ENCODE assay signal across 26 cellular contexts in the genomic region with DNA sequence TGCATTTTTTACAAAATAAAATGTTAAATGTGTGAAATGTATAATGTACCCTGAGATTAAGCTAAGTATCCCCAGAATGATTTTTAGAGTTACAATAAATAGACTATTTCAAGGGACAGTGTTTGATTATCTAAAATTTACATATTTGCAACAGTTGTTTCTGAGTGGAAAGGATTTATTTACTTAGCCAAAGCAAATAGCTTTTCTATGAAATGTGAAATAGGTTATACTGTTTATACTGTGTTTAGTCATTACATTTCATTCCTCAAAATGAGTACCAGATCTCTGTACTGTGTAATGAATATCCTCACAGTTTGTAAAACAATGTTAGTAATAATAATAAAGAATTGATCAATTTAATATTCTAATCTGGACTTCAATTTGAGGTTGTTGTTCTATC.
"Had no signal": no experiment of that assay in that cellular context is flagged by ENCODE, and none has a peak within 500 bp of the region (broad histone marks: within the 10 kb centered on the region; RNA-seq: fewer than 3 reads in every experiment).

No MANE protein-coding gene starts in this region.

- DNase-seq: activated CD4-positive, alpha-beta memory T cell treated with anti-CD3 and anti-CD28 coated beads, Interleukin-2, amount 10 ng/mL, durations not matched to agents 7 days and 5 days; activated CD4-positive, alpha-beta T cell treated with anti-CD3 and anti-CD28 coated beads, Interleukin-2, amount 10 ng/mL, durations not matched to agents 24 days and 14 days; activated effector memory CD4-positive, alpha-beta T cell treated with Interleukin-2 at 50 U/mL for 16 hours; activated naive CD4-positive, alpha-beta T cell treated with anti-CD3 and anti-CD28 coated beads for 36 hours; activated naive CD8-positive, alpha-beta T cell treated with anti-CD3 and anti-CD28 coated beads, Interleukin-2, amount 10 ng/mL, durations not matched to agents 7 days and 5 days; activated T-cell treated with anti-CD3 and anti-CD28 coated beads, Interleukin-2, amount 50 U/mL, for 72 hours; amniotic stem cell; dermis blood vessel endothelial cell; effector CD8-positive, alpha-beta T cell; erythroblast; glutamatergic neuron; immature natural killer cell; left lung; midbrain; natural killer cell; ovary; stomach; T-helper 17 cell; transverse colon had no signal

- H3K9me3 ChIP-seq: left lung, ovary, prostate gland, stomach, suprapubic skin, transverse colon, vagina had no signal

- H3K36me3 ChIP-seq: cardiac muscle cell, left lung, ovary, prostate gland, stomach, suprapubic skin, transverse colon, vagina had no signal

- H3K79me2 ChIP-seq: hepatocyte had no signal

- H3K9me3 Mint-ChIP-seq: activated CD4-positive, alpha-beta memory T cell treated with anti-CD3 and anti-CD28 coated beads, Interleukin-2, amount 10 ng/mL, durations not matched to agents 7 days and 5 days; activated CD4-positive, alpha-beta T cell treated with anti-CD3 and anti-CD28 coated beads, Interleukin-2, amount 10 ng/mL, durations not matched to agents 24 days and 14 days; activated naive CD8-positive, alpha-beta T cell treated with anti-CD3 and anti-CD28 coated beads, Interleukin-2, amount 10 ng/mL, durations not matched to agents 7 days and 5 days; stimulated activated memory B cell treated with anti-CD40 and anti-IgM and Interleukin-4, amounts not matched to agents 10 μg/mL and 1 μg/mL and 100 μg/mL, for 72 hours had no signal

- H3K27me3 ChIP-seq: hepatocyte, left lung, ovary, stomach, suprapubic skin, transverse colon, vagina had no signal

- H2AFZ ChIP-seq: hepatocyte had no signal

- H3K4me1 Mint-ChIP-seq: activated CD4-positive, alpha-beta memory T cell treated with anti-CD3 and anti-CD28 coated beads, Interleukin-2, amount 10 ng/mL, durations not matched to agents 7 days and 5 days; activated CD4-positive, alpha-beta T cell treated with anti-CD3 and anti-CD28 coated beads, Interleukin-2, amount 10 ng/mL, durations not matched to agents 24 days and 14 days; activated naive CD8-positive, alpha-beta T cell treated with anti-CD3 and anti-CD28 coated beads, Interleukin-2, amount 10 ng/mL, durations not matched to agents 7 days and 5 days; immature natural killer cell; natural killer cell; stimulated activated memory B cell treated with anti-CD40 and anti-IgM and Interleukin-4, amounts not matched to agents 10 μg/mL and 1 μg/mL and 100 μg/mL, for 72 hours; T-helper 17 cell had no signal

- H3K4me3 Mint-ChIP-seq: activated CD4-positive, alpha-beta memory T cell treated with anti-CD3 and anti-CD28 coated beads, Interleukin-2, amount 10 ng/mL, durations not matched to agents 7 days and 5 days; activated CD4-positive, alpha-beta T cell treated with anti-CD3 and anti-CD28 coated beads, Interleukin-2, amount 10 ng/mL, durations not matched to agents 24 days and 14 days; activated naive CD4-positive, alpha-beta T cell treated with anti-CD3 and anti-CD28 coated beads for 36 hours; activated naive CD8-positive, alpha-beta T cell treated with anti-CD3 and anti-CD28 coated beads, Interleukin-2, amount 10 ng/mL, durations not matched to agents 7 days and 5 days; activated T-cell treated with anti-CD3 and anti-CD28 coated beads, Interleukin-2, amount 50 U/mL, for 72 hours; immature natural killer cell; natural killer cell; stimulated activated memory B cell treated with anti-CD40 and anti-IgM and Interleukin-4, amounts not matched to agents 10 μg/mL and 1 μg/mL and 100 μg/mL, for 72 hours; T-helper 17 cell had no signal

- H3K4me2 ChIP-seq: hepatocyte had no signal

- H3K36me3 Mint-ChIP-seq: activated naive CD8-positive, alpha-beta T cell treated with anti-CD3 and anti-CD28 coated beads, Interleukin-2, amount 10 ng/mL, durations not matched to agents 7 days and 5 days; immature natural killer cell; natural killer cell; stimulated activated memory B cell treated with anti-CD40 and anti-IgM and Interleukin-4, amounts not matched to agents 10 μg/mL and 1 μg/mL and 100 μg/mL, for 72 hours had no signal

- H3K27me3 Mint-ChIP-seq: activated CD4-positive, alpha-beta memory T cell treated with anti-CD3 and anti-CD28 coated beads, Interleukin-2, amount 10 ng/mL, durations not matched to agents 7 days and 5 days; activated CD4-positive, alpha-beta T cell treated with anti-CD3 and anti-CD28 coated beads, Interleukin-2, amount 10 ng/mL, durations not matched to agents 24 days and 14 days; activated naive CD8-positive, alpha-beta T cell treated with anti-CD3 and anti-CD28 coated beads, Interleukin-2, amount 10 ng/mL, durations not matched to agents 7 days and 5 days; stimulated activated memory B cell treated with anti-CD40 and anti-IgM and Interleukin-4, amounts not matched to agents 10 μg/mL and 1 μg/mL and 100 μg/mL, for 72 hours; T-helper 17 cell had no signal

- H3K27ac Mint-ChIP-seq: activated CD4-positive, alpha-beta memory T cell treated with anti-CD3 and anti-CD28 coated beads, Interleukin-2, amount 10 ng/mL, durations not matched to agents 7 days and 5 days; activated CD4-positive, alpha-beta T cell treated with anti-CD3 and anti-CD28 coated beads, Interleukin-2, amount 10 ng/mL, durations not matched to agents 24 days and 14 days; activated naive CD4-positive, alpha-beta T cell treated with anti-CD3 and anti-CD28 coated beads for 36 hours; activated naive CD8-positive, alpha-beta T cell treated with anti-CD3 and anti-CD28 coated beads, Interleukin-2, amount 10 ng/mL, durations not matched to agents 7 days and 5 days; activated T-cell treated with anti-CD3 and anti-CD28 coated beads, Interleukin-2, amount 50 U/mL, for 72 hours; immature natural killer cell; natural killer cell; stimulated activated memory B cell treated with anti-CD40 and anti-IgM and Interleukin-4, amounts not matched to agents 10 μg/mL and 1 μg/mL and 100 μg/mL, for 72 hours; T-helper 17 cell had no signal

- H3K4me3 ChIP-seq: cardiac muscle cell, hepatocyte, left lung, ovary, prostate gland, skin epidermis, stomach, suprapubic skin, transverse colon, vagina had no signal

- H3K4me1 ChIP-seq: left lung, prostate gland, stomach, suprapubic skin, transverse colon, vagina had no signal

- H3K27ac ChIP-seq: cardiac muscle cell, hepatocyte, left lung, ovary, prostate gland, skin epidermis, stomach, suprapubic skin, transverse colon, vagina had no signal
